In the genomic region with DNA sequence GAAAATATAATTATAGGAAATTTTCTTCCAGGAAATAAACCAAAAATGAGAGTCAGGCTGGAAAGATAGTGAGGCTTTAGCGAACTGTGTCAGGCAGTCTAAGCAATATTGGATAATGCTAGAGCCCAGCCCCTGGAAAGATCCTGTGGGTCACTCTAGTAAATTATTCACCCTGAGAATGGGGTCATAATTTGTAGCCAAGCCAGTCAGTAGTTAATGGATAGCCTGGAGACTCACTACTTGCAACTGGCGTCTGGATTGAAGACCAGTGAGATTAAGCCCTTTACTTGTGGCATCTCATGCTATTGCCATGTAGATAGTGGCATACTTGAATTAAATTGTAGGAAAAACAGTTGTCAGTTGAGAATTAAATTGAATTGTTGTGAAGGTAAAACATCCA, we compare ENCODE assay signal across 16 cellular contexts. TPM values are rescaled to one million over a fixed set of nuclear protein-coding genes. Genes with fewer than 3 reads are reported as not detected.
"Had no signal": no experiment of that assay in that cellular context is flagged by ENCODE, and none has a peak within 500 bp of the region (broad histone marks: within the 10 kb centered on the region; RNA-seq: fewer than 3 reads in every experiment).

No MANE protein-coding gene starts in this region.

RNA-seq across cellular contexts. Expression of a gene that starts 51.0 kb away (rescaled TPM):
- total RNA-seq: glomerular endothelial cell, heart right ventricle, left lung, lung, mesenteric fat pad, natural killer cell, omental fat pad, ovary, prostate gland, skeletal muscle tissue, spleen, subcutaneous adipose tissue, thoracic aorta, upper lobe of right lung had no signal
- polyA plus RNA-seq: heart right ventricle, keratinocyte, lung, neural cell, ovary, spleen had no signal
